In genomic region chr9:33164138-33164809, GRCh38 we compare ENCODE assay signal across 8 cellular contexts. TPM values are rescaled to one million over a fixed set of nuclear protein-coding genes. Genes with fewer than 3 reads are reported as not detected.
DNase-seq lines count a peak whose midpoint lies in the region; ATAC-seq, FAIRE-seq and TF ChIP-seq lines count a peak whose summit lies in the region.

No MANE protein-coding gene starts in this region.

- no peak for FAIRE-seq in endothelial cell of umbilical vein (lab: Jason Lieb, UNC)

- TF ChIP-seq POLR2A in endothelial cell of umbilical vein (IDR thresholded peaks at IDR 0.05; ENCODE audit: low read depth, low read length) (no peak), prostate gland (IDR thresholded peaks at IDR 0.05) (no peak)

- H3K9ac ChIP-seq in endothelial cell of umbilical vein (replicated peaks; ENCODE audit: extremely low read depth, insufficient read depth, low read length): no peak overlapping the region

- H3K9me3 ChIP-seq in endothelial cell of umbilical vein (replicated peaks; ENCODE audit: control insufficient read depth, insufficient read depth, low read length) (no peaks in the 10 kb centered on the region), prostate gland (no peaks in the 10 kb centered on the region)

- H3K4me2 ChIP-seq in endothelial cell of umbilical vein (ENCODE audit: insufficient read depth, low read length): peak overlapping the region; percentile 70

- H3K9me1 ChIP-seq in endothelial cell of umbilical vein (replicated peaks; ENCODE audit: control insufficient read depth, extremely low read depth, insufficient read depth, low read length): no peaks in the 10 kb centered on the region

- POLR2A ChIA-PET in endothelial cell of umbilical vein (lab: Charles Lee): no interaction called here

- ATAC-seq in GM19452 (IDR thresholded peaks at IDR 0.05; ENCODE audit: unreplicated experiment): peak; percentile 15

- intact Hi-C loops in endothelial cell of umbilical vein (cut with micrococcal nuclease): no loop called here
- intact Hi-C loops in prostate gland (cut with DNase I): no loop called here

- no peak overlapping the region for H2AFZ ChIP-seq in endothelial cell of umbilical vein (ENCODE audit: low read depth, low read length)

- H3K79me2 ChIP-seq in endothelial cell of umbilical vein (ENCODE audit: control insufficient read depth, insufficient read depth, low read length): peaks cover 66% of the 10 kb centered on the region

- H3K27ac ChIP-seq in C4-2B (peak overlapping the region; percentile 89), endothelial cell of umbilical vein (ENCODE audit: insufficient read depth, low read depth, low read length) (no peak overlapping the region), prostate gland (peak overlapping the region; percentile 97)

- no peak for TF ChIP-seq CTCF in C4-2B (conservative IDR thresholded peaks at IDR 0.05)
- TF ChIP-seq CTCF in endothelial cell of umbilical vein (IDR thresholded peaks at IDR 0.05; ENCODE audit: extremely low read depth in 1 of 2, insufficient read depth in 1 of 2, low read depth in 1 of 2, low read length in 2 of 2): no peak
- TF ChIP-seq CTCF in prostate gland (IDR thresholded peaks at IDR 0.05): no peak

- WGBS in prostate gland: 46% methylated on average over 11 of the region's 11 CpGs

- dilution Hi-C loops in endothelial cell of umbilical vein (cut with MboI; ENCODE audit: extremely low pct_ligation_motif_present, low sequenced_read_pairs): no loop called here

- no peaks in the 10 kb centered on the region for H4K20me1 ChIP-seq in endothelial cell of umbilical vein (replicated peaks; ENCODE audit: control insufficient read depth, extremely low read depth, insufficient read depth, low read length)

- peak; percentile 78 for DNase-seq in NOMO-1 treated with DMSO at 0.1 percent for 48 hours (lab: John Stamatoyannopoulos, UW; ENCODE audit: unreplicated experiment)
- DNase-seq in endothelial cell of umbilical vein (ENCODE audit: low read depth, low spot score): no peak
- no peak for DNase-seq in prostate gland (ENCODE audit: low spot score)
- no peak for DNase-seq in DMS114 treated with DMSO at 0.1 percent for 48 hours (lab: John Stamatoyannopoulos, UW; ENCODE audit: unreplicated experiment)
- DNase-seq in NCI-H345 treated with DMSO at 0.1 percent for 48 hours (lab: John Stamatoyannopoulos, UW; ENCODE audit: unreplicated experiment): no peak
- no peak for DNase-seq in activated CD4-positive, CD25-positive, alpha-beta regulatory T cell (lab: John Stamatoyannopoulos, UW)

- BruUV-seq in endothelial cell of umbilical vein (replicated peaks; lab: Mats Ljungman, UMichigan): no TSS peak

- H3K27me3 ChIP-seq in endothelial cell of umbilical vein (ENCODE audit: control insufficient read depth in 2 of 2, insufficient read depth in 2 of 2, low read length in 2 of 2) (no peaks in the 10 kb centered on the region), prostate gland (replicated peaks; ENCODE audit: insufficient read depth) (no peaks in the 10 kb centered on the region)

- H3K4me3 ChIP-seq in endothelial cell of umbilical vein (replicated peaks in 1 of 3; ENCODE audit: insufficient read depth in 1 of 3, low read depth in 1 of 3, low read length in 3 of 3): peak overlapping the region in 1 of 3 experiments; percentile 17
- peak overlapping the region; percentile 88 to 93 for H3K4me3 ChIP-seq in prostate gland

- peaks cover 55% of the 10 kb centered on the region for H3K4me1 ChIP-seq in endothelial cell of umbilical vein (ENCODE audit: control insufficient read depth, extremely low read depth, insufficient read depth, low read length)
- H3K4me1 ChIP-seq in prostate gland (replicated peaks): peaks cover 35% of the 10 kb centered on the region

- CTCF ChIA-PET in endothelial cell of umbilical vein (lab: Charles Lee): no interaction called here

- no peaks in the 10 kb centered on the region for H3K36me3 ChIP-seq in endothelial cell of umbilical vein (ENCODE audit: control insufficient read depth in 2 of 2, extremely low read depth in 1 of 2, insufficient read depth in 2 of 2, low read length in 2 of 2)
- no peaks in the 10 kb centered on the region for H3K36me3 ChIP-seq in prostate gland

TF ChIP-seq in endothelial cell of umbilical vein, 7 proteins besides CTCF, POLR2A, EP300 and RAD21:
- TF ChIP-seq FOS (IDR thresholded peaks at IDR 0.05; ENCODE audit: borderline replicate concordance, insufficient read depth, low read length) (no peak), EZH2 (IDR thresholded peaks at IDR 0.05; ENCODE audit: borderline replicate concordance, low read depth, low read length, severe bottlenecking) (no peak)
TF ChIP-seq in endothelial cell of umbilical vein: peak in this region for 0.

RNA-seq across cellular contexts. Expression of gene B4GALT1, which starts 2.9 kb away (rescaled TPM):
- total RNA-seq in endothelial cell of umbilical vein (65.6 and 66.5 TPM in 2 replicates), prostate gland (100 to 1,000 TPM; 153 to 185 TPM)
- 61.3 and 61.4 TPM in 2 replicates for polyA plus RNA-seq in endothelial cell of umbilical vein
- 38.4 and 38.5 TPM in 2 replicates for polyA plus RNA-seq in endothelial cell of umbilical vein (2011; cell fraction: cytosol; rRNA removed)
- 20.8 and 22.6 TPM in 2 replicates for polyA plus RNA-seq in endothelial cell of umbilical vein (2011; cell fraction: nucleus; rRNA removed)
- 59.6 and 71.4 TPM in 2 replicates for polyA plus RNA-seq in endothelial cell of umbilical vein (2012)
- polyA minus RNA-seq in endothelial cell of umbilical vein: 80.7 and 81.6 TPM in 2 replicates
- 182 TPM for polyA minus RNA-seq in endothelial cell of umbilical vein (2011; cell fraction: cytosol; rRNA and poly(A)+ RNA removed)
- 19.3 and 19.9 TPM in 2 replicates for polyA minus RNA-seq in endothelial cell of umbilical vein (2011; cell fraction: nucleus; rRNA and poly(A)+ RNA removed)
